Comparison of ENCODE assay signal across 9 cellular contexts in genomic region chr21:33238146-33238545, GRCh38.
A peak's percentile ranks its signal among the peaks of the same experiment; 100 is the strongest.
DNase-seq lines count a peak whose midpoint lies in the region; ATAC-seq and TF ChIP-seq lines count a peak whose summit lies in the region.
"Had no signal": no experiment of that assay in that cellular context is flagged by ENCODE, and none has a peak within 500 bp of the region (broad histone marks: within the 10 kb centered on the region; RNA-seq: fewer than 3 reads in every experiment).

No MANE protein-coding gene starts in this region.

- peaks cover 10% of the 10 kb centered on the region for H3K36me3 ChIP-seq in GM06990 (ENCODE audit: control insufficient read depth, insufficient read depth, low read length)

- ATAC-seq in GM21515 (IDR thresholded peaks at IDR 0.05; ENCODE audit: unreplicated experiment) (peak; percentile 15), HG03558 (IDR thresholded peaks at IDR 0.05; ENCODE audit: extremely low read depth, unreplicated experiment) (peak; percentile 17)
- ATAC-seq: PC-3 had no signal

- peak overlapping the region; percentile 4 for H3K4me3 ChIP-seq in GM06990 (replicated peaks; ENCODE audit: low read depth, low read length)

- no peak for DNase-seq in GM06990 (ENCODE audit: extremely low read depth, insufficient read length)
- DNase-seq in epithelial cell of prostate (ENCODE audit: low read depth, low spot score), result no peak
- no peak for DNase-seq in hippocampal formation (lab: John Stamatoyannopoulos, UW)
- DNase-seq in stimulated activated CD4-positive, alpha-beta T cell treated with anti-CD3 and anti-CD28 coated beads, Interleukin-4, amount 100 ng/mL, for 1 hour, result no peak
- no peak for DNase-seq in NCI-H2081 (lab: John Stamatoyannopoulos, UW)
- DNase-seq in stimulated activated CD4-positive, alpha-beta T cell treated with anti-CD3 and anti-CD28 coated beads, Interleukin-4, amount 100 ng/mL, for 24 hours, result no peak
- DNase-seq: PC-3 had no signal

- H3K27ac ChIP-seq in epithelial cell of prostate, result peak overlapping the region; percentile 9

- no peaks in the 10 kb centered on the region for H3K27me3 ChIP-seq in GM06990 (replicated peaks; ENCODE audit: control insufficient read depth, insufficient read depth, low read length)

- TF ChIP-seq CTCF in GM06990 (IDR thresholded peaks at IDR 0.05; ENCODE audit: insufficient read depth, low read length, poor library complexity, severe bottlenecking), result no peak
